ENCODE assay signal across 1 cellular context in the genomic region with DNA sequence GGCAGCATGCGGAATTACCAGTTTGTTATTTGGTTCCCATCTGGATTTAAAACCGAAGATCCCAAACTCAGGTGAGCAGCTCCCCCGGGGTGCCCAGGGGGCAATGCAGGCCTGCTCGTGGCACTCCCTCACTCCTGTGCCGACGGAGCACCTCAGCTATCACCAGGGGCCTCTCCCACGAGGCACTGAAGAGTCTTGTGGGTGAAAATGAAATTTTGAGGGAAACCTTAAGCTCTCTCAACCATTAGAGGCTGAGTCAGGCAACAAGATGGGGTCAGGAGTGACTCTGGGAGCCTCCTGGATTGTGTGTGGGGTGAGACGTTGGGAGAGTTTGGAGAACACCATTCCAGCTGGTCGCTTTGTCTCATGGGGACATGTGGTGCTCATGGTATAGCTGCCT.
TF ChIP-seq lines count a peak whose summit lies in the region.

No MANE protein-coding gene starts in this region.

TF ChIP-seq in GM12878, 131 proteins besides CTCF, POLR2A, EP300 and RAD21 (continued from another document):
- TF ChIP-seq NFYA (IDR thresholded peaks at IDR 0.05; ENCODE audit: borderline replicate concordance, low read depth, low read length) (no peak), IKZF2 (IDR thresholded peaks at IDR 0.05) (peak; percentile 84 to 88), CBFB (IDR thresholded peaks at IDR 0.05; ENCODE audit: low read depth) (no peak), NKRF (conservative IDR thresholded peaks at IDR 0.05) (no peak), JUNB (IDR thresholded peaks at IDR 0.05) (0 out of 2 replicates have a peak, but pooled peaks have one; percentile 11), ETV6 (conservative IDR thresholded peaks at IDR 0.05 in 1 of 2, IDR thresholded peaks at IDR 0.05 in 1 of 2; ENCODE audit: borderline replicate concordance in 1 of 2, low read depth in 1 of 2) (no peak), SUZ12 (IDR thresholded peaks at IDR 0.05; ENCODE audit: unreplicated experiment) (no peak)
